22 cellular contexts compared by ENCODE assay signal in the genomic region with DNA sequence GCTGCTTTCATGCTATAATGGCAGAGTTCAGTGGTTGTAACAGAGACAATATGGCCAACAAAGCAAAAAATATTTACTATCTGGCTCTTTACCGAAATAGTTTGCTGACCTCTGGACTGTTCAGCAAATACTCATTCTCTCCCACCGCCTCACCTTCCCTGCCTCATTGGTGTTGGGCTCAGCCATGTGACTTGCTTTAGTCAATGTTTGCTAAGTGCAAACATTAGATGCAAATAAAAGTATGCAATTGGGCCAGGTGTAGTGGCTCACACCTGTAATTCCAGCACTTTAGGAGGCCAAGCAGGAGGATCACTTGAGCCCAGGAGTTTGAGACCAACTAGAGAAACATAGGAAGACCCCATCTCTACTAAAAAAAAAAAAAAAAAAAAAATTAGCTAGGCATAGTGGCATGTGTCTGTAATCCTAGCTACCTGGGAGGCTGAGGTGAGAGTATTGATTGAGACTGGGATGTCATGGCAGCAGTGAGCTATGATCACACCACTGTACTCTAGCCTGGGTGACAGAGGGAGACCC. TPM values are rescaled to one million over a fixed set of nuclear protein-coding genes. Genes with fewer than 3 reads are reported as not detected.
DNase-seq lines count a peak whose midpoint lies in the region; ATAC-seq and TF ChIP-seq lines count a peak whose summit lies in the region.
"Had no signal": no experiment of that assay in that cellular context is flagged by ENCODE, and none has a peak within 500 bp of the region (broad histone marks: within the 10 kb centered on the region; RNA-seq: fewer than 3 reads in every experiment).

No MANE protein-coding gene starts in this region.

- H3K27ac ChIP-seq in colonic mucosa (no peak overlapping the region), stomach (peak overlapping the region in 2 of 5 donors; percentile 20 to 26), left ventricle myocardium inferior (replicated peaks) (no peak overlapping the region)
- H3K27ac ChIP-seq: GM23248, skin epidermis had no signal

- H3K9ac ChIP-seq in colonic mucosa (ENCODE audit: low read depth in 2 of 2, low read length in 2 of 2): no peak overlapping the region
- H3K9ac ChIP-seq: GM23248 had no signal

- H3K4me3 ChIP-seq in colonic mucosa (no peak overlapping the region), stomach (no peak overlapping the region), left ventricle myocardium inferior (no peak overlapping the region)
- H3K4me3 ChIP-seq: GM23248, skin epidermis had no signal

- H3K4me1 ChIP-seq in colonic mucosa: no peaks in the 10 kb centered on the region
- H3K4me1 ChIP-seq in stomach: peaks cover 0 to 17% (median 8%) of the 10 kb centered on the region in 4 donors
- no peaks in the 10 kb centered on the region for H3K4me1 ChIP-seq in left ventricle myocardium inferior
- H3K4me1 ChIP-seq: BE2C had no signal

- no peaks in the 10 kb centered on the region for H3K36me3 ChIP-seq in colonic mucosa
- no peaks in the 10 kb centered on the region for H3K36me3 ChIP-seq in stomach
- H3K36me3 ChIP-seq in left ventricle myocardium inferior: no peaks in the 10 kb centered on the region
- H3K36me3 ChIP-seq: BE2C had no signal

- TF ChIP-seq CTCF in colonic mucosa (IDR thresholded peaks at IDR 0.05) (no peak), stomach (IDR thresholded peaks at IDR 0.05) (no peak), left ventricle myocardium inferior (IDR thresholded peaks at IDR 0.05; ENCODE audit: borderline replicate concordance) (no peak)

- H3K9me3 ChIP-seq in colonic mucosa: no peaks in the 10 kb centered on the region
- H3K9me3 ChIP-seq in stomach: peaks cover 0 to 13% (median 2%) of the 10 kb centered on the region in 4 donors
- peaks cover 20% of the 10 kb centered on the region for H3K9me3 ChIP-seq in left ventricle myocardium inferior (replicated peaks)
- H3K9me3 ChIP-seq: BE2C had no signal

- intact Hi-C loops in colonic mucosa (cut with DNase I): no loop called here
- intact Hi-C loops in stomach (cut with DNase I; ENCODE audit: low total_unique reads): no loop called here
- intact Hi-C loops in left ventricle myocardium inferior (cut with micrococcal nuclease): no loop called here

- ATAC-seq in GM21825 (IDR thresholded peaks at IDR 0.05; ENCODE audit: unreplicated experiment): no peak
- ATAC-seq: natural killer cell treated with Interleukin-12 subunit alpha and Interleukin-12 subunit beta and Interleukin-15 and Interleukin-18, amount 100 ng/mL, for 72 hours; Panc1 had no signal

- TF ChIP-seq POLR2A in stomach (IDR thresholded peaks at IDR 0.05): no peak

- WGBS in stomach, 5 donors: 31 to 65% (median 47%) methylated on average over 2 of the region's 2 CpGs

- no peak for TF ChIP-seq EP300 in stomach (IDR thresholded peaks at IDR 0.05)

- no peaks in the 10 kb centered on the region for H3K27me3 ChIP-seq in colonic mucosa
- no peaks in the 10 kb centered on the region for H3K27me3 ChIP-seq in stomach
- H3K27me3 ChIP-seq in left ventricle myocardium inferior (ENCODE audit: low read depth): no peaks in the 10 kb centered on the region
- H3K27me3 ChIP-seq: BE2C had no signal

- DNase-seq in DMS53 (lab: John Stamatoyannopoulos, UW) (peak; percentile 98), NCI-H345 treated with DMSO at 0.1 percent for 48 hours (lab: John Stamatoyannopoulos, UW; ENCODE audit: unreplicated experiment) (peak; percentile 65), colonic mucosa (peak; percentile 75), stomach (peak; percentile 67), left ventricle myocardium inferior (no peak), AML-193 (lab: John Stamatoyannopoulos, UW) (no peak)
- DNase-seq: activated CD4-positive, alpha-beta T cell treated with anti-CD3 and anti-CD28 coated beads, Interleukin-2, amount 50 U/mL, for 48 hours; activated naive CD4-positive, alpha-beta T cell; activated T-cell treated with anti-CD3 and anti-CD28 coated beads for 4 hours; amygdala; BE2C; endodermal cell; GM23248; head of caudate nucleus; NCI-H187; NCI-H526 treated with DMSO at 0.1 percent for 48 hours; stimulated activated CD4-positive, alpha-beta T cell treated with anti-CD3 and anti-CD28 coated beads, Interleukin-4, amount 100 ng/mL, for 1 hour; substantia nigra had no signal

RNA-seq across cellular contexts. Expression of gene RPL5, which starts 55.1 kb away (rescaled TPM):
- total RNA-seq in colonic mucosa (100 to 1,000 TPM; 749 to 786 TPM), stomach (1,000 to 10,000 TPM; 1,447 to 2,022 (median 1,553) TPM), left ventricle myocardium inferior (552 TPM)
- polyA plus RNA-seq in stomach: 1,000 to 10,000 TPM; 1,862 to 2,593 (median 2,118) TPM

Comparison
In these comparisons a context has a peak if more than half of its experiments do, and no peak if none do; other contexts are left out.
1. DNase-seq: peak in DMS53 (single experiment), NCI-H345 treated with DMSO at 0.1 percent for 48 hours (single experiment), colonic mucosa (single experiment) and stomach (single experiment); none in left ventricle myocardium inferior (single experiment) and AML-193 (0 of 2).